Comparison of ENCODE assay signal across 9 cellular contexts in genomic region chr2:157363612-157364101, GRCh38. TPM values are rescaled to one million over a fixed set of nuclear protein-coding genes. Genes with fewer than 3 reads are reported as not detected.
A peak's percentile ranks its signal among the peaks of the same experiment; 100 is the strongest.
DNase-seq lines count a peak whose midpoint lies in the region; ATAC-seq and TF ChIP-seq lines count a peak whose summit lies in the region.
"Had no signal": no experiment of that assay in that cellular context is flagged by ENCODE, and none has a peak within 500 bp of the region (broad histone marks: within the 10 kb centered on the region; RNA-seq: fewer than 3 reads in every experiment).

No MANE protein-coding gene starts in this region.

- ATAC-seq in GM19351 (IDR thresholded peaks at IDR 0.05; ENCODE audit: unreplicated experiment) (peak; percentile 26), HG03066 (IDR thresholded peaks at IDR 0.05; ENCODE audit: low read depth, unreplicated experiment) (peak; percentile 49)

- DNase-seq in chondrocyte (ENCODE audit: low spot score), result no peak
- DNase-seq in MV-4-11 (lab: John Stamatoyannopoulos, UW), result no peak
- DNase-seq in activated gamma-delta T cell treated with Interleukin-2 at 50 U/mL for 16 hours, result no peak
- no peak for DNase-seq in NCI-H526 (lab: John Stamatoyannopoulos, UW)
- DNase-seq in stimulated activated naive CD4-positive, alpha-beta T cell (lab: John Stamatoyannopoulos, UW), result no peak
- DNase-seq: foreskin fibroblast had no signal

- H3K9me3 ChIP-seq in BLaER1 treated with 17β-estradiol and CSF1 and Interleukin-3, amounts not matched to agents 10 nM and 100 nM (replicated peaks in 1 of 11), result peaks cover 25 to 42% (median 31%) of the 10 kb centered on the region in 11 experiments

- peak overlapping the region; percentile 31 to 77 (median 64); a peak in 20 of 22 replicates for H3K4me2 ChIP-seq in BLaER1 treated with 17β-estradiol and CSF1 and Interleukin-3, amounts not matched to agents 10 nM and 100 nM

- H3K27ac Mint-ChIP-seq in chondrocyte (ENCODE audit: unreplicated experiment), result peak overlapping the region; percentile 37

- peaks cover 0 to 41% (median 6%) of the 10 kb centered on the region in 11 experiments; a peak in 9 of 22 replicates for H3K36me3 ChIP-seq in BLaER1 treated with 17β-estradiol and CSF1 and Interleukin-3, amounts not matched to agents 10 nM and 100 nM

- H3K4me1 Mint-ChIP-seq in chondrocyte (ENCODE audit: low read depth), result peaks cover 20% of the 10 kb centered on the region

- peaks cover 0 to 13% (median 6%) of the 10 kb centered on the region in 11 experiments; a peak in 7 of 22 replicates for H3K27me3 ChIP-seq in BLaER1 treated with 17β-estradiol and CSF1 and Interleukin-3, amounts not matched to agents 10 nM and 100 nM

- no peak overlapping the region for H3K27ac ChIP-seq in BLaER1 treated with 17β-estradiol and CSF1 and Interleukin-3, amounts not matched to agents 10 nM and 100 nM

- TF ChIP-seq CTCF in chondrocyte (IDR thresholded peaks at IDR 0.05), result no peak

- H3K4me3 ChIP-seq in BLaER1 treated with 17β-estradiol and CSF1 and Interleukin-3, amounts not matched to agents 10 nM and 100 nM, result no peak overlapping the region

- peaks cover 8% of the 10 kb centered on the region for H3K27me3 Mint-ChIP-seq in chondrocyte (ENCODE audit: low read depth)

- peaks cover 8% of the 10 kb centered on the region for H3K9me3 Mint-ChIP-seq in chondrocyte (ENCODE audit: low read depth)

- H4K20me1 ChIP-seq in BLaER1 treated with 17β-estradiol and CSF1 and Interleukin-3, amounts not matched to agents 10 nM and 100 nM, result no peaks in the 10 kb centered on the region

- peaks cover 3% of the 10 kb centered on the region for H3K36me3 Mint-ChIP-seq in chondrocyte (ENCODE audit: low read depth)

- H3K4me3 Mint-ChIP-seq in chondrocyte (ENCODE audit: unreplicated experiment), result no peak overlapping the region

- no peak overlapping the region for H3K9ac ChIP-seq in BLaER1 treated with 17β-estradiol and CSF1 and Interleukin-3, amounts not matched to agents 10 nM and 100 nM

- peaks cover 15 to 26% (median 19%) of the 10 kb centered on the region in 10 experiments for H3K4me1 ChIP-seq in BLaER1 treated with 17β-estradiol and CSF1 and Interleukin-3, amounts not matched to agents 10 nM and 100 nM

RNA-seq across cellular contexts. Expression of gene ERMN, which starts 38.0 kb away (rescaled TPM):
- not detected in 3 replicates for total RNA-seq in chondrocyte
